25 cellular contexts compared by ENCODE assay signal in genomic region chr1:38605091-38605490, GRCh38.
"Had no signal": no experiment of that assay in that cellular context is flagged by ENCODE, and none has a peak within 500 bp of the region (broad histone marks: within the 10 kb centered on the region; RNA-seq: fewer than 3 reads in every experiment).

No MANE protein-coding gene starts in this region.

- H3K27me3 ChIP-seq: hepatocyte, pancreas, testis, thyroid gland, transverse colon, upper lobe of left lung had no signal

- H3K4me2 ChIP-seq: hepatocyte had no signal

- H3K4me1 ChIP-seq: left lung, lower lobe of right lung, pancreas, prostate gland, stomach, testis, thyroid gland, transverse colon, upper lobe of left lung had no signal

- H2AFZ ChIP-seq: hepatocyte had no signal

- H3K27ac ChIP-seq: hepatocyte, left lung, lower lobe of right lung, pancreas, prostate gland, skin epidermis, stomach, testis, thyroid gland, transverse colon, upper lobe of left lung had no signal

- H3K4me3 ChIP-seq: hepatocyte, left lung, lower lobe of right lung, pancreas, prostate gland, skin epidermis, stomach, testis, thyroid gland, transverse colon, upper lobe of left lung had no signal

- DNase-seq: kidney; left colon; left lung; lower lobe of right lung; mesenchymal stem cell; naive thymus-derived CD8-positive, alpha-beta T cell; pancreas; posterior cingulate gyrus; retina; right cardiac atrium; stimulated activated CD4-positive, alpha-beta T cell treated with anti-CD3 and anti-CD28 coated beads, Interleukin-12 subunit alpha, Interleukin-12 subunit beta, amount 100 ng/mL, for 4 hours; stimulated activated CD4-positive, alpha-beta T cell treated with anti-CD3 and anti-CD28 coated beads, Interleukin-15, amount 100 ng/mL, for 24 hours; stimulated activated CD4-positive, alpha-beta T cell treated with anti-CD3 and anti-CD28 coated beads, Interleukin-2, amount 100 ng/mL, for 24 hours; stimulated activated CD4-positive, alpha-beta T cell treated with anti-CD3 and anti-CD28 coated beads, Interleukin-4, amount 100 ng/mL, for 1 hour; stimulated activated naive B cell treated with anti-CD40 and anti-IgM and Interleukin-4, amounts not matched to agents 10 μg/mL and 1 μg/mL and 100 μg/mL, for 72 hours; stimulated activated naive CD8-positive, alpha-beta T cell treated with anti-CD3 and anti-CD28 coated beads, Interleukin-15, Interleukin-2, amounts not matched to agents 100 U/mL and 50 U/mL, for 24 hours; stomach; testis; thyroid gland; transverse colon; upper lobe of left lung had no signal

- H3K36me3 ChIP-seq: left lung, lower lobe of right lung, pancreas, prostate gland, stomach, thyroid gland, transverse colon, upper lobe of left lung had no signal

- ATAC-seq: left colon; left lung; lower lobe of right lung; naive thymus-derived CD8-positive, alpha-beta T cell; pancreas; right cardiac atrium; sciatic nerve; stimulated activated naive B cell treated with anti-CD40 and anti-IgM and Interleukin-4, amounts not matched to agents 10 μg/mL and 1 μg/mL and 100 μg/mL, for 72 hours; stimulated activated naive CD8-positive, alpha-beta T cell treated with anti-CD3 and anti-CD28 coated beads, Interleukin-15, Interleukin-2, amounts not matched to agents 100 U/mL and 50 U/mL, for 24 hours had no signal

- H3K9me3 ChIP-seq: left lung, lower lobe of right lung, pancreas, prostate gland, stomach, testis, thyroid gland, transverse colon, upper lobe of left lung had no signal
